24 cellular contexts compared by ENCODE assay signal in genomic region chr20:30484009-30484748, GRCh38.
"Had no signal": no experiment of that assay in that cellular context is flagged by ENCODE, and none has a peak within 500 bp of the region (broad histone marks: within the 10 kb centered on the region; RNA-seq: fewer than 3 reads in every experiment).

No MANE protein-coding gene starts in this region.

- H3K27ac Mint-ChIP-seq: activated naive CD8-positive, alpha-beta T cell treated with anti-CD3 and anti-CD28 coated beads for 36 hours; nephron progenitor cell; T-helper 1 cell treated with Interleukin-12 subunit alpha and Interleukin-12 subunit beta and Interleukin-4 antibody, amounts not matched to agents 30 μg/mL and 1 μg/mL, for 36 hours; WTC11 had no signal

- H3K9me3 ChIP-seq: colonic mucosa, gastrocnemius medialis, suprapubic skin had no signal

- DNase-seq: activated naive CD4-positive, alpha-beta T cell treated with Interleukin-2 at 50 U/mL for 16 hours; activated naive CD8-positive, alpha-beta T cell treated with anti-CD3 and anti-CD28 coated beads for 36 hours; activated T-cell treated with anti-CD3 and anti-CD28 coated beads, Interleukin-2, amount 50 U/mL, for 1 hour; colonic mucosa; esophagus squamous epithelium; gastrocnemius medialis; hippocampal formation; mesenchymal stem cell; nephron progenitor cell; occipital lobe; stimulated activated CD4-positive, alpha-beta T cell treated with anti-CD3 and anti-CD28 coated beads, Interleukin-12 subunit alpha, Interleukin-12 subunit beta, amount 100 ng/mL, for 4 hours; stimulated activated CD4-positive, alpha-beta T cell treated with anti-CD3 and anti-CD28 coated beads, Interleukin-4, amount 100 ng/mL, for 4 hours; stomach; T1000; uterus had no signal

- H3K36me3 ChIP-seq: colonic mucosa, esophagus squamous epithelium, gastrocnemius medialis, stomach, suprapubic skin, tibial nerve, uterus had no signal

- H3K4me3 Mint-ChIP-seq: activated naive CD8-positive, alpha-beta T cell treated with anti-CD3 and anti-CD28 coated beads for 36 hours; central memory CD8-positive, alpha-beta T cell; nephron progenitor cell; T-helper 1 cell treated with Interleukin-12 subunit alpha and Interleukin-12 subunit beta and Interleukin-4 antibody, amounts not matched to agents 30 μg/mL and 1 μg/mL, for 36 hours; WTC11 had no signal

- H3K4me3 ChIP-seq: colonic mucosa, dorsolateral prefrontal cortex, esophagus squamous epithelium, gastrocnemius medialis, mucosa of descending colon, stomach, suprapubic skin, tibial nerve, uterus had no signal

- H3K27me3 ChIP-seq: colonic mucosa, tibial nerve had no signal

- H3K4me1 Mint-ChIP-seq: activated naive CD8-positive, alpha-beta T cell treated with anti-CD3 and anti-CD28 coated beads for 36 hours; central memory CD8-positive, alpha-beta T cell; nephron progenitor cell had no signal

- ATAC-seq: gastrocnemius medialis, mucosa of descending colon, WTC11 had no signal

- FAIRE-seq: astrocyte, islet of Langerhans had no signal

- H3K4me1 ChIP-seq: colonic mucosa, gastrocnemius medialis, stomach, suprapubic skin, tibial nerve, uterus had no signal

- H3K27ac ChIP-seq: colonic mucosa, dorsolateral prefrontal cortex, esophagus squamous epithelium, gastrocnemius medialis, stomach, suprapubic skin, tibial nerve, uterus had no signal
